ENCODE assay signal across 22 cellular contexts in the genomic region with DNA sequence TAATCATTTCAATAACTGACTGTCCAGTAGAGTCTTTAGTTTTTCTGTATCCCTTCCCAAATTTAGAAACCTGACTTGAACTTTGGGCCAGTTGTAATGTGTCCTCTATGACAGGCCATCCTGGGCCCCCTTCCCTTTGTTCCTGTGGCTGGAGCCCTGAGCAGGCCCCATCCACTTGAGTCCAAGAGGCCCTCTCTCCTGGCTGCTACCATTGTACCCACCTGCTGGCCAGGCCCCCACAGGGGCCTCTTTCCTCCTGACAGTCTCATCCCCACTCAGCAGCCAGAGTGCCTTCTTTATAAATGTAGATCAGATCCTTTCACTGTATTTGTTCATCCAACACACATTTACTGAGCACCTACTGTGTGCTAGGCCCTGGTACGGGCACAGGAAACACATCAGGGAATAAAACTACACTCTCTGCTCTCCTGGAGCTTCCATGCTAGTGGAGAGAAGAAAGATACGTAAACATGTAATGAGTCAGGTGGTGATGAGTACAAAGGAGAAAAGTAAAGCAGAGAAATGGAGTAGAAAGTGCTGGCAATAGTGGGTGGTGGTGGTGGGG. TPM values are rescaled to one million over a fixed set of nuclear protein-coding genes. Genes with fewer than 3 reads are reported as not detected.
DNase-seq lines count a peak whose midpoint lies in the region; ATAC-seq and TF ChIP-seq lines count a peak whose summit lies in the region.
"Had no signal": no experiment of that assay in that cellular context is flagged by ENCODE, and none has a peak within 500 bp of the region (broad histone marks: within the 10 kb centered on the region; RNA-seq: fewer than 3 reads in every experiment).

No MANE protein-coding gene starts in this region.

- H3K27me3 ChIP-seq in Panc1 (ENCODE audit: control insufficient read depth, insufficient read depth, low read length): no peaks in the 10 kb centered on the region
- H3K27me3 ChIP-seq in lower lobe of right lung (ENCODE audit: low read depth): no peaks in the 10 kb centered on the region
- peaks cover 0 to 5% (median 0%) of the 10 kb centered on the region in 4 donors for H3K27me3 ChIP-seq in upper lobe of left lung
- H3K27me3 ChIP-seq: SJCRH30, thyroid gland had no signal

- no peaks in the 10 kb centered on the region for H3K9me3 Mint-ChIP-seq in natural killer cell
- H3K9me3 Mint-ChIP-seq in natural killer cell treated with Interleukin-12 subunit alpha and Interleukin-12 subunit beta and Interleukin-15 and Interleukin-18, amount 100 ng/mL, for 72 hours: no peaks in the 10 kb centered on the region
- H3K9me3 Mint-ChIP-seq: memory B cell had no signal

- H3K27ac ChIP-seq in Panc1 (ENCODE audit: low read length): peak overlapping the region; percentile 58; the same call in 1 of the 2 replicates
- no peak overlapping the region for H3K27ac ChIP-seq in lower lobe of right lung
- no peak overlapping the region for H3K27ac ChIP-seq in upper lobe of left lung
- H3K27ac ChIP-seq: SJCRH30, thyroid gland had no signal

- H3K4me3 ChIP-seq in Panc1 (ENCODE audit: low read depth in 2 of 2, low read length in 2 of 2) (no peak overlapping the region), lower lobe of right lung (no peak overlapping the region), upper lobe of left lung (no peak overlapping the region)
- H3K4me3 ChIP-seq: SJCRH30, skin epidermis, thyroid gland had no signal

- H3K36me3 ChIP-seq in Panc1 (ENCODE audit: control insufficient read depth, insufficient read depth, low read length) (no peaks in the 10 kb centered on the region), lower lobe of right lung (no peaks in the 10 kb centered on the region), upper lobe of left lung (no peaks in the 10 kb centered on the region)
- H3K36me3 ChIP-seq: SJCRH30, thyroid gland had no signal

- no peak for TF ChIP-seq EP300 in upper lobe of left lung (IDR thresholded peaks at IDR 0.05)

- BruUV-seq in Panc1 (replicated peaks; lab: Mats Ljungman, UMichigan): no TSS peak

- in situ Hi-C loops in Panc1 (cut with HindIII; ENCODE audit: low pct_unique_long_range_greater_than_20kb, low sequenced_read_pairs): no loop called here

- ATAC-seq in natural killer cell (no peak), Panc1 (no peak), lower lobe of right lung (no peak), upper lobe of left lung (ENCODE audit: low FRiP score in 2 of 2) (no peak)
- no peak for ATAC-seq in natural killer cell treated with Interleukin-12 subunit alpha and Interleukin-12 subunit beta and Interleukin-15 and Interleukin-18, amount 100 ng/mL, for 72 hours
- ATAC-seq: PC-3; stimulated activated naive CD8-positive, alpha-beta T cell treated with anti-CD3 and anti-CD28 coated beads, Interleukin-15, Interleukin-2, amounts not matched to agents 100 U/mL and 50 U/mL, for 24 hours had no signal

- POLR2A ChIA-PET in Panc1 (lab: Charles Lee): no interaction called here

- CTCF ChIA-PET in Panc1 (lab: Charles Lee): no interaction called here

- TF ChIP-seq POLR2A in upper lobe of left lung (IDR thresholded peaks at IDR 0.05): no peak

- no peak for TF ChIP-seq CTCF in natural killer cell (IDR thresholded peaks at IDR 0.05)
- TF ChIP-seq CTCF in Panc1 (IDR thresholded peaks at IDR 0.05): no peak
- TF ChIP-seq CTCF in lower lobe of right lung (IDR thresholded peaks at IDR 0.05): no peak
- no peak for TF ChIP-seq CTCF in upper lobe of left lung (IDR thresholded peaks at IDR 0.05)

- H3K4me3 Mint-ChIP-seq in natural killer cell: peak overlapping the region; percentile 14
- H3K4me3 Mint-ChIP-seq in natural killer cell treated with Interleukin-12 subunit alpha and Interleukin-12 subunit beta and Interleukin-15 and Interleukin-18, amount 100 ng/mL, for 72 hours: no peak overlapping the region
- H3K4me3 Mint-ChIP-seq: memory B cell had no signal

- WGBS in upper lobe of left lung, 2 donors: 82 to 97% methylated on average over 2 of the region's 2 CpGs

- DNase-seq in natural killer cell: no peak
- no peak for DNase-seq in natural killer cell treated with Interleukin-12 subunit alpha and Interleukin-12 subunit beta and Interleukin-15 and Interleukin-18, amount 100 ng/mL, for 72 hours (ENCODE audit: low spot score)
- DNase-seq in Panc1 (ENCODE audit: low read depth, low spot score): no peak
- peak; percentile 9 for DNase-seq in lower lobe of right lung
- no peak for DNase-seq in NK-92 treated with Interleukin-12 subunit alpha and Interleukin-12 subunit beta, amount 100 ng/mL, for 24 hours (lab: John Stamatoyannopoulos, UW)
- no peak for DNase-seq in stimulated activated CD4-positive, alpha-beta T cell treated with anti-CD3 and anti-CD28 coated beads, Interleukin-4, amount 100 ng/mL, for 1 hour
- no peak for DNase-seq in NCI-H2081 treated with DMSO at 0.1 percent for 48 hours (lab: John Stamatoyannopoulos, UW)
- no peak for DNase-seq in upper lobe of left lung
- DNase-seq: activated CD4-positive, alpha-beta T cell treated with anti-CD3 and anti-CD28 coated beads, Interleukin-2, amount 10 ng/mL, durations not matched to agents 7 days and 5 days; activated naive CD4-positive, alpha-beta T cell treated with Interleukin-2 at 50 U/mL for 16 hours; effector memory CD4-positive, alpha-beta T cell; MM.1S; NCI-H1436; NCI-H2171; NCI-H774; PC-3; stimulated activated CD4-positive, alpha-beta T cell treated with anti-CD3 and anti-CD28 coated beads, Interleukin-2, amount 100 ng/mL, for 24 hours; stimulated activated naive CD8-positive, alpha-beta T cell treated with anti-CD3 and anti-CD28 coated beads, Interleukin-15, Interleukin-2, amounts not matched to agents 100 U/mL and 50 U/mL, for 24 hours; thyroid gland had no signal

- peaks cover 23% of the 10 kb centered on the region in 2 donors for H3K27me3 Mint-ChIP-seq in natural killer cell (ENCODE audit: low read depth in 2 of 2)
- peaks cover 18 to 24% of the 10 kb centered on the region in 2 donors for H3K27me3 Mint-ChIP-seq in natural killer cell treated with Interleukin-12 subunit alpha and Interleukin-12 subunit beta and Interleukin-15 and Interleukin-18, amount 100 ng/mL, for 72 hours
- H3K27me3 Mint-ChIP-seq: memory B cell had no signal

- peaks cover 16 to 27% of the 10 kb centered on the region in 2 donors for H3K4me1 Mint-ChIP-seq in natural killer cell
- peaks cover 9 to 16% of the 10 kb centered on the region in 2 donors for H3K4me1 Mint-ChIP-seq in natural killer cell treated with Interleukin-12 subunit alpha and Interleukin-12 subunit beta and Interleukin-15 and Interleukin-18, amount 100 ng/mL, for 72 hours (ENCODE audit: low read depth in 2 of 2)

- no peaks in the 10 kb centered on the region for H3K36me3 Mint-ChIP-seq in natural killer cell
- no peaks in the 10 kb centered on the region for H3K36me3 Mint-ChIP-seq in natural killer cell treated with Interleukin-12 subunit alpha and Interleukin-12 subunit beta and Interleukin-15 and Interleukin-18, amount 100 ng/mL, for 72 hours
- H3K36me3 Mint-ChIP-seq: memory B cell had no signal

- no peak overlapping the region for H3K27ac Mint-ChIP-seq in natural killer cell
- H3K27ac Mint-ChIP-seq in natural killer cell treated with Interleukin-12 subunit alpha and Interleukin-12 subunit beta and Interleukin-15 and Interleukin-18, amount 100 ng/mL, for 72 hours: no peak overlapping the region
- H3K27ac Mint-ChIP-seq: activated CD4-positive, alpha-beta T cell treated with anti-CD3 and anti-CD28 coated beads, Interleukin-2, amount 10 ng/mL, durations not matched to agents 7 days and 5 days; memory B cell had no signal

- intact Hi-C loops in natural killer cell (cut with micrococcal nuclease): no loop called here
- intact Hi-C loops in Panc1 (cut with micrococcal nuclease; ENCODE audit: unreplicated experiment): no loop called here
- intact Hi-C loops in lower lobe of right lung (cut with DNase I): no loop called here

- H3K4me1 ChIP-seq in Panc1 (ENCODE audit: control insufficient read depth, insufficient read depth, low read length): peaks cover 18% of the 10 kb centered on the region
- peaks cover 22% of the 10 kb centered on the region for H3K4me1 ChIP-seq in lower lobe of right lung
- H3K4me1 ChIP-seq in upper lobe of left lung: peaks cover 14 to 25% (median 18%) of the 10 kb centered on the region in 4 donors

- no peaks in the 10 kb centered on the region for H3K9me3 ChIP-seq in Panc1 (ENCODE audit: control insufficient read depth, insufficient read depth, low read depth, low read length)
- H3K9me3 ChIP-seq in lower lobe of right lung: no peaks in the 10 kb centered on the region
- H3K9me3 ChIP-seq in upper lobe of left lung: no peaks in the 10 kb centered on the region
- H3K9me3 ChIP-seq: SJCRH30, thyroid gland had no signal

RNA-seq across cellular contexts. Expression of gene LRP5, which starts 2.7 kb away (rescaled TPM):
- 1 to 10 TPM in 1 of 3 donors, under 1 TPM in 2; 0.36 to 1.3 (median 0.89) TPM for total RNA-seq in natural killer cell
- 1 to 10 TPM in 1 of 2 donors, under 1 TPM in 1; 0.93 to 2.1 TPM for total RNA-seq in natural killer cell treated with Interleukin-12 subunit alpha and Interleukin-12 subunit beta and Interleukin-15 and Interleukin-18, amount 100 ng/mL, for 72 hours
- total RNA-seq in Panc1 (2021; ENCODE audit: unreplicated experiment): 171 TPM
- 357 TPM for polyA plus RNA-seq in Panc1 (2012; ENCODE audit: insufficient read length)
- 66.1 TPM for total RNA-seq in lower lobe of right lung
- 10 to 100 TPM; 51.5 to 79.4 (median 67.6) TPM for total RNA-seq in upper lobe of left lung

RNA-seq across cellular contexts. Expression of gene C11orf24, which starts 37.9 kb away (rescaled TPM):
- total RNA-seq in natural killer cell (10 to 100 TPM; 15.6 to 26.1 (median 17.7) TPM), Panc1 (2021; ENCODE audit: unreplicated experiment) (53.1 TPM), lower lobe of right lung (24.7 TPM), upper lobe of left lung (10 to 100 TPM; 13.9 to 37.5 (median 24.0) TPM)
- 10 to 100 TPM; 43.0 to 64.8 TPM for total RNA-seq in natural killer cell treated with Interleukin-12 subunit alpha and Interleukin-12 subunit beta and Interleukin-15 and Interleukin-18, amount 100 ng/mL, for 72 hours
- 48.1 TPM for polyA plus RNA-seq in Panc1 (2012; ENCODE audit: insufficient read length)

Comparison
In these comparisons a context has a peak if more than half of its experiments do, and no peak if none do; other contexts are left out.
1. RNA of gene LRP5, which starts 2.7 kb away (total RNA-seq): 171 TPM in Panc1 (single experiment), 51.5 to 79.4 TPM in upper lobe of left lung and 66.1 TPM in lower lobe of right lung (single experiment); 0.93 to 2.1 TPM in natural killer cell treated with Interleukin-12 subunit alpha and Interleukin-12 subunit beta and Interleukin-15 and Interleukin-18, amount 100 ng/mL, for 72 hours and 0.36 to 1.3 TPM in natural killer cell; every median in the first group is over 10 times any median in the second.